ENCODE assay signal across 21 cellular contexts in genomic region chr12:104809706-104810385, GRCh38.
"Had no signal": no experiment of that assay in that cellular context is flagged by ENCODE, and none has a peak within 500 bp of the region (broad histone marks: within the 10 kb centered on the region; RNA-seq: fewer than 3 reads in every experiment).

No MANE protein-coding gene starts in this region.

- H3K36me3 ChIP-seq: colonic mucosa, ovary, thyroid gland had no signal

- H3K9me3 ChIP-seq: colonic mucosa, mucosa of descending colon, ovary, thyroid gland had no signal

- H3K4me1 ChIP-seq: colonic mucosa, thyroid gland had no signal

- H3K4me1 Mint-ChIP-seq: endodermal cell, natural killer cell, neural crest cell had no signal

- H2AFZ ChIP-seq: hepatocyte had no signal

- H3K27ac ChIP-seq: colonic mucosa, foreskin keratinocyte, hepatocyte, ovary, thyroid gland had no signal

- DNase-seq: colonic mucosa; effector CD4-positive, alpha-beta T cell; endodermal cell; erythroblast; head of caudate nucleus; kidney glomerular epithelial cell; mucosa of descending colon; natural killer cell; ovary; right cardiac atrium; stimulated activated CD4-positive, alpha-beta T cell treated with anti-CD3 and anti-CD28 coated beads, Interleukin-2, amount 100 ng/mL, for 48 hours; stimulated activated naive CD4-positive, alpha-beta T cell treated with Interleukin-2 at 50 U/mL for 16 hours; thyroid gland had no signal

- H3K4me2 ChIP-seq: hepatocyte, smooth muscle cell had no signal

- H3K4me3 Mint-ChIP-seq: endodermal cell, natural killer cell, neural crest cell, type B pancreatic cell had no signal

- H3K36me3 Mint-ChIP-seq: natural killer cell, type B pancreatic cell had no signal

- H3K27me3 Mint-ChIP-seq: progenitor cell of endocrine pancreas, type B pancreatic cell had no signal

- H3K4me3 ChIP-seq: colonic mucosa, hepatocyte, mucosa of descending colon, ovary, smooth muscle cell, thyroid gland had no signal

- ATAC-seq: foreskin keratinocyte, mucosa of descending colon, natural killer cell, right cardiac atrium had no signal

- H3K27ac Mint-ChIP-seq: endodermal cell, natural killer cell, progenitor cell of endocrine pancreas, type B pancreatic cell had no signal

- FAIRE-seq: endothelial cell of umbilical vein, urothelium cell line had no signal

- H3K79me2 ChIP-seq: hepatocyte had no signal

- H3K27me3 ChIP-seq: colonic mucosa, foreskin keratinocyte, hepatocyte, ovary, thyroid gland had no signal

- H3K9me3 Mint-ChIP-seq: natural killer cell, neural crest cell, type B pancreatic cell had no signal
